In the genomic region with DNA sequence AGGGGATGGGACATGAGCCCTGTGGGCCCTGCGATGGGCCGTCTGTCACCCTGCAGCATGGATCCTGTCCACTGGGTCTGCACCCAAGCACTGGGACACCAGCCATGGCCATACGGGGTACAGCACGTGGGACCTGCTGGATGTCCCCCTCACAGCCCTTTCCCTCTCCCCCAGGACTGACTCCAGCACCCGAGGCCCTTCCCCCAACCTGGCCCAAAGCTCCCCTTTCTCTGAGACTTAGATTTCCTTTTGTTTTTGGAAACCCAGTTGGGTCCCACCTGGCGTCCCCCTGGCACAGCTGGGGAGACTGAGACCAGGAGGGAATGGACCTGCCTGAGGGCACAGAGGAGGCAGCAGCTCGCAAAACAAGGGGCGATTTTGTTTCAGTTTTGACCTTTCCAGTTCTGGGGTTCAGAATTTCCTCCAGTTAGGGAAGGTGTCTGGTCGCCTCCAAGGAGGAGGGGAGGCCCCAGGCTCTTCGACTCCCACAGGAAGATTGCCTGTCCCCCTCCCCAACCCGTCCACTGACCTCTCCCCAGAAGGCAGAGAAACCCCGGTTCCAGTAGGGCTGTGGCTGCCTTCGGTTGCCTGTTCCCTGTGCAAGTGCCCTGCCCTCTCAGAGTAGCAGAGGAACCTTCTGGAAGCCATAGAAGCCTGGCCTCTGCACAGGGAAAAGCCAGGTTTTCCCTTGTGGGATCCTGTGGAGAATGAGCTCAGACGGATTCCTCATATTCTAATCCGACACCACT, we compare ENCODE assay signal across 12 cellular contexts. TPM values are rescaled to one million over a fixed set of nuclear protein-coding genes. Genes with fewer than 3 reads are reported as not detected.
A peak's percentile ranks its signal among the peaks of the same experiment; 100 is the strongest.
DNase-seq lines count a peak whose midpoint lies in the region; ATAC-seq and TF ChIP-seq lines count a peak whose summit lies in the region.
"Not testable (repeated sequence)": the region's sequence is repeated elsewhere in the genome, so short reads cannot be mapped to it uniquely, and the experiment has no call there.
"Had no signal": no experiment of that assay in that cellular context is flagged by ENCODE, and none has a peak within 500 bp of the region (broad histone marks: within the 10 kb centered on the region; RNA-seq: fewer than 3 reads in every experiment).

No MANE protein-coding gene starts in this region.

- H3K4me2 ChIP-seq in MM.1S (ENCODE audit: low read depth, low read length), result peak overlapping the region; percentile 47; the same call in 1 of the 2 replicates

- not testable (repeated sequence) for TF ChIP-seq CTCF in MM.1S (IDR thresholded peaks at IDR 0.05; ENCODE audit: low read length); osteocyte (IDR thresholded peaks at IDR 0.05); upper lobe of right lung (IDR thresholded peaks at IDR 0.05)

- peak overlapping the region in 6 of 7 donors; percentile 23 to 76 (median 68) for H3K4me3 Mint-ChIP-seq in CD8-positive, alpha-beta memory T cell
- H3K4me3 Mint-ChIP-seq in activated naive CD4-positive, alpha-beta T cell treated with anti-CD3 and anti-CD28 coated beads, Interleukin-2, amount 50 U/mL, for 24 hours, result peak overlapping the region; percentile 65
- not testable (repeated sequence) for H3K4me3 Mint-ChIP-seq in osteocyte (ENCODE audit: unreplicated experiment)

- not testable (repeated sequence) for H3K36me3 Mint-ChIP-seq in CD8-positive, alpha-beta memory T cell; activated naive CD4-positive, alpha-beta T cell treated with anti-CD3 and anti-CD28 coated beads, Interleukin-2, amount 50 U/mL, for 24 hours; osteocyte (ENCODE audit: unreplicated experiment)

- not testable (repeated sequence) for H3K79me2 ChIP-seq in MM.1S (ENCODE audit: low read length)

- not testable (repeated sequence) for H3K9me3 ChIP-seq in CD8-positive, alpha-beta memory T cell (ENCODE audit: low read length); MM.1S (replicated peaks; ENCODE audit: insufficient read depth, low read length); effector memory CD4-positive, alpha-beta T cell (ENCODE audit: control insufficient read depth, low read length); upper lobe of right lung

- not testable (repeated sequence) for H2AFZ ChIP-seq in MM.1S (ENCODE audit: low read length)

- not testable (repeated sequence) for H3K9me3 Mint-ChIP-seq in CD8-positive, alpha-beta memory T cell; activated naive CD4-positive, alpha-beta T cell treated with anti-CD3 and anti-CD28 coated beads, Interleukin-2, amount 50 U/mL, for 24 hours; osteocyte (ENCODE audit: unreplicated experiment)

- H3K27ac Mint-ChIP-seq in CD8-positive, alpha-beta memory T cell, result peak overlapping the region in 2 of 8 donors; percentile 47 to 70
- not testable (repeated sequence) for H3K27ac Mint-ChIP-seq in activated naive CD4-positive, alpha-beta T cell treated with anti-CD3 and anti-CD28 coated beads, Interleukin-2, amount 50 U/mL, for 24 hours; osteocyte (ENCODE audit: unreplicated experiment)

- not testable (repeated sequence) for H3K4me3 ChIP-seq in CD8-positive, alpha-beta memory T cell (ENCODE audit: low read length); MM.1S (ENCODE audit: low read length); upper lobe of right lung
- peak overlapping the region; percentile 25 for H3K4me3 ChIP-seq in effector memory CD4-positive, alpha-beta T cell (ENCODE audit: insufficient read depth, low read depth, low read length, poor library complexity, severe bottlenecking)

- intact Hi-C loops in upper lobe of right lung (cut with DNase I), result not testable (repeated sequence)

- H3K27me3 ChIP-seq in CD8-positive, alpha-beta memory T cell (ENCODE audit: insufficient read depth, low read length, poor library complexity, severe bottlenecking); effector memory CD4-positive, alpha-beta T cell (replicated peaks; ENCODE audit: control insufficient read depth, insufficient read depth, low read length, poor library complexity, severe bottlenecking); upper lobe of right lung: not testable (repeated sequence)
- peaks cover 36% of the 10 kb centered on the region for H3K27me3 ChIP-seq in MM.1S (replicated peaks; ENCODE audit: insufficient read depth, low read length)

- CTCF ChIA-PET in CD8-positive, alpha-beta memory T cell (lab: Charles Lee), result not testable (repeated sequence)

- POLR2A ChIA-PET in CD8-positive, alpha-beta memory T cell (lab: Charles Lee), result not testable (repeated sequence)

- H3F3A ChIP-seq in MM.1S (ENCODE audit: insufficient read depth, low read length), result not testable (repeated sequence)

- not testable (repeated sequence) for H3K9me2 ChIP-seq in MM.1S (replicated peaks; ENCODE audit: insufficient read depth, low read length)

- H3K4me1 ChIP-seq in CD8-positive, alpha-beta memory T cell (ENCODE audit: insufficient read depth, low read length); MM.1S (ENCODE audit: low read length); effector memory CD4-positive, alpha-beta T cell (ENCODE audit: control insufficient read depth, insufficient read depth, low read length, poor library complexity, severe bottlenecking); upper lobe of right lung: not testable (repeated sequence)

- H4K20me1 ChIP-seq in MM.1S (ENCODE audit: insufficient read depth, low read length), result not testable (repeated sequence)

- H3K9ac ChIP-seq in MM.1S (ENCODE audit: low read length), result not testable (repeated sequence)

- not testable (repeated sequence) for H3K36me3 ChIP-seq in CD8-positive, alpha-beta memory T cell (ENCODE audit: insufficient read depth, low read length); MM.1S (replicated peaks; ENCODE audit: insufficient read depth, low read length); effector memory CD4-positive, alpha-beta T cell (ENCODE audit: control insufficient read depth, insufficient read depth, low read length); upper lobe of right lung

- peaks cover 6 to 16% (median 11%) of the 10 kb centered on the region in 3 donors for H3K4me1 Mint-ChIP-seq in CD8-positive, alpha-beta memory T cell
- not testable (repeated sequence) for H3K4me1 Mint-ChIP-seq in activated naive CD4-positive, alpha-beta T cell treated with anti-CD3 and anti-CD28 coated beads, Interleukin-2, amount 50 U/mL, for 24 hours; osteocyte (ENCODE audit: unreplicated experiment)

- DNase-seq in CD8-positive, alpha-beta memory T cell; MM.1S; effector memory CD4-positive, alpha-beta T cell: not testable (repeated sequence)
- DNase-seq in activated CD8-positive, alpha-beta memory T cell treated with anti-CD3 and anti-CD28 coated beads for 24 hours, result peak; percentile 46
- peak; percentile 29 for DNase-seq in left kidney (ENCODE audit: low read depth, low spot score)
- peak; percentile 67 for DNase-seq in osteocyte (ENCODE audit: extremely low spot score, unreplicated experiment)
- peak; percentile 49 for DNase-seq in upper lobe of right lung

- not testable (repeated sequence) for H3K27ac ChIP-seq in CD8-positive, alpha-beta memory T cell (ENCODE audit: low read depth, low read length); MM.1S (ENCODE audit: low read length); effector memory CD4-positive, alpha-beta T cell (ENCODE audit: insufficient read depth, low read length, poor library complexity, severe bottlenecking); upper lobe of right lung

- not testable (repeated sequence) for H3K27me3 Mint-ChIP-seq in CD8-positive, alpha-beta memory T cell; activated naive CD4-positive, alpha-beta T cell treated with anti-CD3 and anti-CD28 coated beads, Interleukin-2, amount 50 U/mL, for 24 hours; osteocyte (ENCODE audit: unreplicated experiment)

- ATAC-seq in upper lobe of right lung, result not testable (repeated sequence)

RNA-seq across cellular contexts. Expression of a gene that starts 1.5 kb away (rescaled TPM):
- not detected for total RNA-seq in CD8-positive, alpha-beta memory T cell
- not detected for polyA plus RNA-seq in CD8-positive, alpha-beta memory T cell
- total RNA-seq in osteocyte (not detected in 2 replicates), upper lobe of right lung (not detected)
- total RNA-seq: CD4-positive, alpha-beta T cell; H1; LHCN-M2; PC-3 had no signal
- polyA plus RNA-seq: H1 had no signal

RNA-seq across cellular contexts. Expression of a gene that starts 7.5 kb away (rescaled TPM):
- not detected for total RNA-seq in CD8-positive, alpha-beta memory T cell
- polyA plus RNA-seq in CD8-positive, alpha-beta memory T cell, result not detected
- total RNA-seq in osteocyte, result not detected in 2 replicates
- not detected for total RNA-seq in upper lobe of right lung
- total RNA-seq: CD4-positive, alpha-beta T cell; H1; LHCN-M2; PC-3 had no signal
- polyA plus RNA-seq: H1 had no signal

RNA-seq across cellular contexts. Expression of a gene that starts 58.9 kb away (rescaled TPM):
- 1 to 10 TPM; 8.4 to 9.0 TPM for total RNA-seq in CD8-positive, alpha-beta memory T cell
- polyA plus RNA-seq in CD8-positive, alpha-beta memory T cell, result 1.9 TPM
- total RNA-seq in osteocyte (2.5 and 3.6 TPM in 2 replicates), upper lobe of right lung (3.4 TPM)
- total RNA-seq: H1 had no signal
